18 cellular contexts compared by ENCODE assay signal in the genomic region with DNA sequence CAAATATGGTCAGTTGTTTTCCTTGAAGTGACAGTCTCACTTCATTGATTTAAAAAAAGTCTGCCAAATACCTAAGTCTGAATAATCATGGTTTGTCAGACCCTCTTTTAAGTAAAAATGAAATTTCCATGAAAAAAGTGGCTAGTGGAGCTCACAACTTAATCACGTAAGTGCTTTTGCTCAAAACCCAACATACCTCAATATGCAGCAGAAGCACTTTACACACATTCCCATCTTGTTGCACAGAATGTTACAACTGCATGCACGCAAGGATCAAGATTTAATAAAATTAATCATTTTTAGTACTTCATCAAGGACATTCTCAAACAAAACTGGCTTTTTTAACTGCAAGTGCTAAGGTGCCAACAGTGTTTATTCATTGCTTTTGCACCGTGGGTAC. TPM values are rescaled to one million over a fixed set of nuclear protein-coding genes. Genes with fewer than 3 reads are reported as not detected.
DNase-seq lines count a peak whose midpoint lies in the region; ATAC-seq and TF ChIP-seq lines count a peak whose summit lies in the region.
"Had no signal": no experiment of that assay in that cellular context is flagged by ENCODE, and none has a peak within 500 bp of the region (broad histone marks: within the 10 kb centered on the region; RNA-seq: fewer than 3 reads in every experiment).

No MANE protein-coding gene starts in this region.

- H3K4me1 ChIP-seq in DOHH2 (ENCODE audit: control insufficient read depth, low read length): peaks cover 75% of the 10 kb centered on the region
- H3K4me1 ChIP-seq in IMR-90 (ENCODE audit: control insufficient read depth, insufficient read depth, low read length): no peaks in the 10 kb centered on the region; the same call in 1 of the 2 replicates
- H3K4me1 ChIP-seq in fibroblast of lung (ENCODE audit: control insufficient read depth, extremely low read depth, insufficient read depth, low read length): no peaks in the 10 kb centered on the region

- H4K20me1 ChIP-seq in DOHH2 (ENCODE audit: control insufficient read depth, insufficient read depth, low read depth, low read length) (peaks cover 29% of the 10 kb centered on the region), IMR-90 (ENCODE audit: insufficient read depth, low read length) (peaks cover 3% of the 10 kb centered on the region), fibroblast of lung (ENCODE audit: control insufficient read depth, extremely low read depth, insufficient read depth, low read length) (no peaks in the 10 kb centered on the region)

- peaks cover 100% of the 10 kb centered on the region for H3K79me2 ChIP-seq in DOHH2 (ENCODE audit: control insufficient read depth, low read length)
- peaks cover 70% of the 10 kb centered on the region for H3K79me2 ChIP-seq in fibroblast of lung (ENCODE audit: control insufficient read depth, insufficient read depth, low read length)

- in situ Hi-C loops in IMR-90 (cut with MboI; ENCODE audit: low sequenced_read_pairs): no loop called here

- WGBS in IMR-90 (ENCODE audit: extremely low coverage in 2 of 2, insufficient read length in 1 of 2), 2 experiments: no CpG with 5 or more reads among the region's 3 CpGs

- H3K9me3 ChIP-seq in DOHH2 (ENCODE audit: control insufficient read depth, insufficient read depth, low read length) (0 out of 2 replicates have a peak, but pooled peaks cover 2% of the 10 kb centered on the region), IMR-90 (ENCODE audit: control insufficient read depth, insufficient read depth, low read length) (no peaks in the 10 kb centered on the region), SK-N-MC (ENCODE audit: low read depth, low read length) (no peaks in the 10 kb centered on the region), fibroblast of lung (ENCODE audit: control insufficient read depth, insufficient read depth, low read depth, low read length) (no peaks in the 10 kb centered on the region)

- no peak overlapping the region for H4K5ac ChIP-seq in IMR-90 (ENCODE audit: low read depth, low read length)

- no peak overlapping the region for H3K23ac ChIP-seq in IMR-90 (ENCODE audit: low read depth, low read length)

- H3K27ac ChIP-seq in DOHH2 (ENCODE audit: low read depth, low read length): no peak overlapping the region
- no peak overlapping the region for H3K27ac ChIP-seq in IMR-90 (ENCODE audit: insufficient read depth, low read length)
- peak overlapping the region; percentile 68; the same call in 1 of the 2 replicates for H3K27ac ChIP-seq in SK-N-MC
- no peak overlapping the region for H3K27ac ChIP-seq in fibroblast of lung (ENCODE audit: insufficient read depth, low read length)
- H3K27ac ChIP-seq: BLaER1 treated with 17β-estradiol and CSF1 and Interleukin-3, amounts not matched to agents 10 nM and 100 nM had no signal

- H3K9me1 ChIP-seq in IMR-90 (ENCODE audit: insufficient read depth, low read length): peaks cover 5% of the 10 kb centered on the region; the same call in 1 of the 2 replicates

- no peak for TF ChIP-seq POLR2A in IMR-90 (IDR thresholded peaks at IDR 0.05; ENCODE audit: low read depth, low read length)

- POLR2A ChIA-PET in IMR-90 (lab: Charles Lee; ENCODE audit: unreplicated experiment): no interaction called here

- no peak overlapping the region for H2BK120ac ChIP-seq in IMR-90 (ENCODE audit: low read depth, low read length)

- peaks cover 14 to 48% of the 10 kb centered on the region in 2 experiments; a peak in 3 of 4 replicates for H3K79me1 ChIP-seq in IMR-90 (ENCODE audit: low read depth in 1 of 2, low read length in 2 of 2)

- H2AFZ ChIP-seq in IMR-90 (replicated peaks; ENCODE audit: low read length, poor library complexity) (no peak overlapping the region), fibroblast of lung (ENCODE audit: low read length) (no peak overlapping the region)

- TF ChIP-seq CTCF in DOHH2 (IDR thresholded peaks at IDR 0.05; ENCODE audit: low read depth, low read length, poor library complexity, severe bottlenecking): no peak
- no peak for TF ChIP-seq CTCF in IMR-90 (conservative IDR thresholded peaks at IDR 0.05; ENCODE audit: low read depth, low read length)
- no peak for TF ChIP-seq CTCF in fibroblast of lung (conservative IDR thresholded peaks at IDR 0.05 in 1 of 2, IDR thresholded peaks at IDR 0.05 in 1 of 2; ENCODE audit: low read depth in 1 of 2, low read length in 2 of 2)

- no peak overlapping the region for H2BK20ac ChIP-seq in IMR-90 (ENCODE audit: low read depth, low read length)

- no peak for TF ChIP-seq RAD21 in IMR-90 (IDR thresholded peaks at IDR 0.05; ENCODE audit: low read length)

- peak overlapping the region in 1 of 2 experiments; percentile 46; a peak in 1 of 4 replicates for H4K8ac ChIP-seq in IMR-90 (ENCODE audit: low read depth in 2 of 2, low read length in 2 of 2)

- no peak overlapping the region for H2AK9ac ChIP-seq in IMR-90 (replicated peaks; ENCODE audit: low read depth, low read length, poor library complexity)

- no peak overlapping the region for H2AK5ac ChIP-seq in IMR-90 (ENCODE audit: low read depth, low read length)

- H3K18ac ChIP-seq in IMR-90 (ENCODE audit: low read depth, low read length): no peak overlapping the region

- H3K36me3 ChIP-seq in DOHH2 (ENCODE audit: control insufficient read depth, low read length): peaks cover 6% of the 10 kb centered on the region
- no peaks in the 10 kb centered on the region for H3K36me3 ChIP-seq in IMR-90 (ENCODE audit: control insufficient read depth, insufficient read depth, low read length)
- H3K36me3 ChIP-seq in SK-N-MC (ENCODE audit: insufficient read depth, low read length): peaks cover 15% of the 10 kb centered on the region
- H3K36me3 ChIP-seq in fibroblast of lung (ENCODE audit: control insufficient read depth, insufficient read depth, low read length): no peaks in the 10 kb centered on the region
- H3K36me3 ChIP-seq: HAP-1 had no signal

- H3K27me3 ChIP-seq in DOHH2 (ENCODE audit: control insufficient read depth, low read length) (no peaks in the 10 kb centered on the region), IMR-90 (ENCODE audit: control insufficient read depth, insufficient read depth, low read length) (no peaks in the 10 kb centered on the region), fibroblast of lung (ENCODE audit: control insufficient read depth, insufficient read depth, low read length) (no peaks in the 10 kb centered on the region)
- H3K27me3 ChIP-seq: BLaER1 treated with 17β-estradiol and CSF1 and Interleukin-3, amounts not matched to agents 10 nM and 100 nM had no signal

- no TSS peak for BruUV-seq in IMR-90 (replicated peaks; lab: Mats Ljungman, UMichigan)

- no peak for ATAC-seq in IMR-90 (ENCODE audit: low read depth)
- ATAC-seq: GM12878, K562 had no signal

- dilution Hi-C loops in IMR-90 (cut with HindIII; ENCODE audit: low sequenced_read_pairs, unreplicated experiment): no loop called here

- H3F3A ChIP-seq in DOHH2 (ENCODE audit: control insufficient read depth, insufficient read depth): peaks cover 17% of the 10 kb centered on the region

- H3K9me2 ChIP-seq in DOHH2 (replicated peaks; ENCODE audit: control insufficient read depth, low read length): no peaks in the 10 kb centered on the region

- H2BK5ac ChIP-seq in IMR-90 (ENCODE audit: low read depth, low read length, poor library complexity, severe bottlenecking): no peak overlapping the region

- intact Hi-C loops in IMR-90 (cut with micrococcal nuclease): no loop called here

- no peak overlapping the region for H4K91ac ChIP-seq in IMR-90 (ENCODE audit: insufficient read depth, low read depth, low read length)

- H2BK15ac ChIP-seq in IMR-90 (ENCODE audit: low read depth, low read length): no peak overlapping the region

- H3K14ac ChIP-seq in IMR-90 (replicated peaks; ENCODE audit: low read depth, low read length): no peak overlapping the region

- DNase-seq in IMR-90: no peak
- DNase-seq in SK-N-MC (ENCODE audit: low read depth, low spot score): no peak
- no peak for DNase-seq in fibroblast of lung (ENCODE audit: low read depth in 2 of 2)
- DNase-seq in NCI-H1048 (lab: John Stamatoyannopoulos, UW): no peak
- DNase-seq in DMS153 treated with DMSO at 0.1 percent for 48 hours (lab: John Stamatoyannopoulos, UW; ENCODE audit: unreplicated experiment): no peak
- no peak for DNase-seq in NCI-H524 treated with DMSO at 0.1 percent for 48 hours (lab: John Stamatoyannopoulos, UW)
- DNase-seq: ACHN; CD4-positive, CD25-positive, alpha-beta regulatory T cell; CD8-positive, alpha-beta memory T cell; COR-L47; DMS 273 treated with DMSO at 0.1 percent for 48 hours; DMS79; EL had no signal

- no peak overlapping the region for H3K4ac ChIP-seq in IMR-90 (ENCODE audit: low read depth, low read length)

- H3K4me3 ChIP-seq in DOHH2 (ENCODE audit: low read length): no peak overlapping the region
- no peak overlapping the region for H3K4me3 ChIP-seq in IMR-90 (ENCODE audit: insufficient read depth, low read depth, low read length)
- H3K4me3 ChIP-seq in SK-N-MC: no peak overlapping the region
- no peak overlapping the region for H3K4me3 ChIP-seq in fibroblast of lung (replicated peaks in 1 of 4; ENCODE audit: control extremely low read depth in 1 of 4, insufficient read depth in 1 of 4, low read depth in 3 of 4, low read length in 4 of 4)
- H3K4me3 ChIP-seq: BLaER1 treated with 17β-estradiol and CSF1 and Interleukin-3, amounts not matched to agents 10 nM and 100 nM; GM12878; HAP-1; K562 had no signal

- H3K56ac ChIP-seq in IMR-90 (ENCODE audit: extremely low read depth, insufficient read depth, low read length): no peak overlapping the region

- H3K9ac ChIP-seq in IMR-90 (ENCODE audit: low read depth, low read length): no peak overlapping the region
- no peak overlapping the region for H3K9ac ChIP-seq in SK-N-MC (ENCODE audit: insufficient read length)
- H3K9ac ChIP-seq in fibroblast of lung (ENCODE audit: insufficient read depth, low read length): no peak overlapping the region
- H3K9ac ChIP-seq: BLaER1 treated with 17β-estradiol and CSF1 and Interleukin-3, amounts not matched to agents 10 nM and 100 nM had no signal

- H3K4me2 ChIP-seq in DOHH2 (ENCODE audit: low read length) (peak overlapping the region; percentile 13; the same call in 1 of the 2 replicates), IMR-90 (ENCODE audit: low read depth, low read length) (peak overlapping the region; percentile 51), fibroblast of lung (ENCODE audit: extremely low read depth, insufficient read depth, low read length) (peak overlapping the region; percentile 48)

- CTCF ChIA-PET in IMR-90 (lab: Yijun Ruan, JAX): no interaction called here

TF ChIP-seq in IMR-90, 13 proteins besides CTCF, POLR2A, EP300 and RAD21 (continues in another document):
- TF ChIP-seq RFX5 (IDR thresholded peaks at IDR 0.05; ENCODE audit: low read depth, low read length): no peak

RNA-seq across cellular contexts. Expression of a gene that starts 21.6 kb away (rescaled TPM):
- total RNA-seq in IMR-90 (2012; rRNA removed) (13.1 and 16.4 TPM in 2 replicates), fibroblast of lung (6.7 and 7.1 TPM in 2 replicates)
- polyA plus RNA-seq in IMR-90 (2012; rRNA removed) (17.9 and 19.8 TPM in 2 replicates), fibroblast of lung (10.1 and 24.8 TPM in 2 replicates)
- polyA plus RNA-seq in IMR-90 (2012; cell fraction: cytosol; rRNA removed): 3.2 and 5.8 TPM in 2 replicates
- 12.6 and 41.3 TPM in 2 replicates for polyA plus RNA-seq in IMR-90 (2012; cell fraction: nucleus; rRNA removed; ENCODE audit: low replicate concordance)
- 5.6 and 14.7 TPM in 2 replicates for polyA plus RNA-seq in fibroblast of lung (2012)
- polyA minus RNA-seq in fibroblast of lung (ENCODE audit: low replicate concordance): 1.5 and 7.3 TPM in 2 replicates
